Comparison of ENCODE assay signal across 2 cellular contexts in genomic region chr12:126191037-126191891, GRCh38.
A peak's percentile ranks its signal among the peaks of the same experiment; 100 is the strongest.
TF ChIP-seq lines count a peak whose summit lies in the region.

No MANE protein-coding gene starts in this region.

TF ChIP-seq in HepG2, 621 proteins besides CTCF, POLR2A, EP300 and RAD21:
- no peak for TF ChIP-seq ZNF543 (CRISPR knock-in tag; IDR thresholded peaks at IDR 0.05)
- TF ChIP-seq TFDP2 (CRISPR knock-in tag; IDR thresholded peaks at IDR 0.05), result no peak
- TF ChIP-seq SIX4 (CRISPR knock-in tag; IDR thresholded peaks at IDR 0.05), result no peak
- no peak for TF ChIP-seq ZNF576 (CRISPR knock-in tag; IDR thresholded peaks at IDR 0.05)
- TF ChIP-seq IKZF5 (CRISPR knock-in tag; IDR thresholded peaks at IDR 0.05), result no peak
- TF ChIP-seq KLF13 (CRISPR knock-in tag; IDR thresholded peaks at IDR 0.05), result no peak
- TF ChIP-seq JARID2 (CRISPR knock-in tag; IDR thresholded peaks at IDR 0.05; ENCODE audit: insufficient replicate concordance), result no peak
- no peak for TF ChIP-seq SIN3A (IDR thresholded peaks at IDR 0.05; ENCODE audit: borderline replicate concordance, low read depth, low read length)
- TF ChIP-seq NFIB (CRISPR knock-in tag; IDR thresholded peaks at IDR 0.05; ENCODE audit: borderline replicate concordance), result no peak
- TF ChIP-seq SNAPC4 (CRISPR knock-in tag; IDR thresholded peaks at IDR 0.05), result no peak
- TF ChIP-seq MAFF (IDR thresholded peaks at IDR 0.05; ENCODE audit: low read depth, low read length), result no peak
- no peak for TF ChIP-seq ZNF263 (CRISPR knock-in tag; IDR thresholded peaks at IDR 0.05)
- no peak for TF ChIP-seq ZNF580 (CRISPR knock-in tag; IDR thresholded peaks at IDR 0.05; ENCODE audit: borderline replicate concordance, low read depth)
- TF ChIP-seq RARG (CRISPR knock-in tag; IDR thresholded peaks at IDR 0.05; ENCODE audit: low read depth), result no peak
- TF ChIP-seq ZMAT3 (CRISPR knock-in tag; conservative IDR thresholded peaks at IDR 0.05), result no peak

TF ChIP-seq in H1, 55 proteins besides CTCF, POLR2A, EP300 and RAD21:
- TF ChIP-seq TAF1 (IDR thresholded peaks at IDR 0.05; ENCODE audit: low read depth, low read length), result peak; percentile 52; the same call in 1 of the 2 replicates
- TF ChIP-seq JUN (IDR thresholded peaks at IDR 0.05; ENCODE audit: low read depth, low read length), result no peak
- no peak for TF ChIP-seq GABPA (IDR thresholded peaks at IDR 0.05; ENCODE audit: borderline replicate concordance, insufficient read depth, low read length)
- TF ChIP-seq CTBP2 (IDR thresholded peaks at IDR 0.05; ENCODE audit: borderline replicate concordance, insufficient read depth, insufficient read length, low read length), result peak; percentile 56
- 0 out of 4 replicates have a peak, but pooled peaks of 1 of the 2 experiments have one; percentile 70 for TF ChIP-seq HDAC2 (IDR thresholded peaks at IDR 0.05; ENCODE audit: borderline replicate concordance in 1 of 2, low read depth in 2 of 2, low read length in 2 of 2)
- TF ChIP-seq ASH2L (IDR thresholded peaks at IDR 0.05; ENCODE audit: low read length), result peak; percentile 79
- TF ChIP-seq EZH2 (IDR thresholded peaks at IDR 0.05; ENCODE audit: low read depth, low read length, severe bottlenecking), result peak; percentile 49
- peak; percentile 12; the same call in 1 of the 2 replicates for TF ChIP-seq TBP (IDR thresholded peaks at IDR 0.05; ENCODE audit: low read depth, low read length)
- TF ChIP-seq BACH1 (IDR thresholded peaks at IDR 0.05; ENCODE audit: low read length), result 0 out of 2 replicates have a peak, but pooled peaks have one; percentile 6
- TF ChIP-seq CBX5 (IDR thresholded peaks at IDR 0.05; ENCODE audit: low read depth, low read length), result no peak
- no peak for TF ChIP-seq JUND (IDR thresholded peaks at IDR 0.05; ENCODE audit: low read length)
- TF ChIP-seq E2F6 (IDR thresholded peaks at IDR 0.05), result peak; percentile 26
- TF ChIP-seq KDM4A (IDR thresholded peaks at IDR 0.05; ENCODE audit: low read depth, low read length, severe bottlenecking), result peak; percentile 91
- no peak for TF ChIP-seq SRF (IDR thresholded peaks at IDR 0.05; ENCODE audit: low read depth, low read length)
- no peak for TF ChIP-seq YY1 (IDR thresholded peaks at IDR 0.05; ENCODE audit: low read depth, low read length)
TF ChIP-seq in H1: peak in this region for 9.
